In the genomic region with DNA sequence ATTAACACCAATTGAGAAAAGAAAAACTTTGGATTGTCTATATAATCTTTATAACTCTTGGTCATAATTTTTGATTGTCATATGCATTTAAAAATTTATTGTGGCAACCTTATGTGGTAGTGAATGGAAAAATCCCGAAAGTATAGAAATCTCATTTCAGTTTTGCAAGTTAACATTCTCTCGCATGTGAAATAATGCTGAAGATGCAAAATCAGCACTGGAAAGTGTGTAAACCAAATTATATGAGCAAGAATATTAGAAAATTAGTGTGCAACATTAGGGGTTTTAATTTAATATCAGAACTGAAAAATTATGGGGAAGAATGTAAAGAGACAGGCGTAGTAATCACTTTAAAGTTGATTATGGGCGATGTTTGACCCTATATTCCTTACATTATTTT, we compare ENCODE assay signal across 1 cellular context.
TF ChIP-seq lines count a peak whose summit lies in the region.

No MANE protein-coding gene starts in this region.

TF ChIP-seq in HCT116, 20 proteins besides CTCF, POLR2A, EP300 and RAD21 (continued from another document):
- TF ChIP-seq, protein P1, sequence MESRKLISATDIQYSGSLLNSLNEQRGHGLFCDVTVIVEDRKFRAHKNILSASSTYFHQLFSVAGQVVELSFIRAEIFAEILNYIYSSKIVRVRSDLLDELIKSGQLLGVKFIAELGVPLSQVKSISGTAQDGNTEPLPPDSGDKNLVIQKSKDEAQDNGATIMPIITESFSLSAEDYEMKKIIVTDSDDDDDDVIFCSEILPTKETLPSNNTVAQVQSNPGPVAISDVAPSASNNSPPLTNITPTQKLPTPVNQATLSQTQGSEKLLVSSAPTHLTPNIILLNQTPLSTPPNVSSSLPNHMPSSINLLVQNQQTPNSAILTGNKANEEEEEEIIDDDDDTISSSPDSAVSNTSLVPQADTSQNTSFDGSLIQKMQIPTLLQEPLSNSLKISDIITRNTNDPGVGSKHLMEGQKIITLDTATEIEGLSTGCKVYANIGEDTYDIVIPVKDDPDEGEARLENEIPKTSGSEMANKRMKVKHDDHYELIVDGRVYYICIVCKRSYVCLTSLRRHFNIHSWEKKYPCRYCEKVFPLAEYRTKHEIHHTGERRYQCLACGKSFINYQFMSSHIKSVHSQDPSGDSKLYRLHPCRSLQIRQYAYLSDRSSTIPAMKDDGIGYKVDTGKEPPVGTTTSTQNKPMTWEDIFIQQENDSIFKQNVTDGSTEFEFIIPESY (IDR thresholded peaks at IDR 0.05; ENCODE audit: extremely low read depth, insufficient replicate concordance, low read length), result no peak
- no peak for TF ChIP-seq SIN3A (IDR thresholded peaks at IDR 0.05; ENCODE audit: low read depth)
- no peak for TF ChIP-seq ELF1 (IDR thresholded peaks at IDR 0.05; ENCODE audit: borderline replicate concordance, low read depth)
TF ChIP-seq in HCT116: peak in this region for 0.
